23 cellular contexts compared by ENCODE assay signal in the genomic region with DNA sequence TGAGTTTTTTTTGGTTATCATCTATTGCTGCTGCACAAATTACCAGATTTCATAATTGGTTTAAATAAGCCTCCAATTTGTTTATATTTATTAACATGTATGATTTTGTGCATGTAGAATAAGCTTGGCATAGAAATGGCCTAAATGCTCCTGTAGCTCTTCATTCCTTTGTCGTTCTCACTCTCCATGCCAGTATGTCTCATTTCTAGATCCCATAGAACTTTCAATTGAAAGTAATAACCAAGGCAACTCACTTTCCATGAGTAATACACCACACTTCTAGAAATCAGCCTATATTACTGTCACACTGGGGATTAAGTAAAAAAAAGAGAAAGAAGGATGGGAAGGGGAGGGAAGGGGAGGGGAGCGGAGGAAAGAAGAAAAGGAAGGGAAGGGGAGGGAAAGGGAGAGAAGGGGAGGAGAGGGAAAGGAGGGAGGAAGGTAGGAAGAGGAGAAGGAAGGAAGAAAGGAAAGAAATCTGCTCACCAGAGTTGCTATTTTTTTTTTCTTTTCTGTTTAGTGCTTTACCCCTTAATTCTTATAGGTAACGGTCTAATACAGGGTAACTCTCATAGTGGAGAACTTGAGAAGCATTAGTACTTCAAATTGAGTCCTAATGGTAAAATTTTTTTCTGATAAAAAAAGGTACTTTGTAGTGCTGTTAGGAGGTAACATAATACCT.
"Had no signal": no experiment of that assay in that cellular context is flagged by ENCODE, and none has a peak within 500 bp of the region (broad histone marks: within the 10 kb centered on the region; RNA-seq: fewer than 3 reads in every experiment).

No MANE protein-coding gene starts in this region.

- H3K27ac ChIP-seq: brain microvascular endothelial cell, cardiac muscle cell, SK-N-MC, VCaP had no signal

- H3K36me3 ChIP-seq: brain microvascular endothelial cell, cardiac muscle cell, MG63 had no signal

- H3K9me3 ChIP-seq: MG63 had no signal

- H3K4me3 ChIP-seq: cardiac muscle cell, MG63, SK-N-MC had no signal

- ATAC-seq: activated CD8-positive, alpha-beta T cell treated with anti-CD3 and anti-CD28 coated beads for 36 hours; T-cell had no signal

- H3K27me3 Mint-ChIP-seq: activated CD8-positive, alpha-beta T cell treated with anti-CD3 and anti-CD28 coated beads for 36 hours; T-cell had no signal

- H3K4me3 Mint-ChIP-seq: activated CD8-positive, alpha-beta T cell treated with anti-CD3 and anti-CD28 coated beads for 36 hours; activated naive CD4-positive, alpha-beta T cell treated with anti-CD3 and anti-CD28 coated beads, Interleukin-2, amount 50 U/mL, for 24 hours; T-cell had no signal

- H3K27ac Mint-ChIP-seq: activated CD8-positive, alpha-beta T cell treated with anti-CD3 and anti-CD28 coated beads for 36 hours; activated naive CD4-positive, alpha-beta T cell treated with anti-CD3 and anti-CD28 coated beads, Interleukin-2, amount 50 U/mL, for 24 hours; T-cell had no signal

- H3K4me1 Mint-ChIP-seq: activated naive CD4-positive, alpha-beta T cell treated with anti-CD3 and anti-CD28 coated beads, Interleukin-2, amount 50 U/mL, for 24 hours; T-cell had no signal

- DNase-seq: activated CD4-positive, CD25-positive, alpha-beta regulatory T cell; activated CD8-positive, alpha-beta memory T cell treated with anti-CD3 and anti-CD28 coated beads, Interleukin-2, amount 50 U/mL, for 4 hours; activated CD8-positive, alpha-beta T cell treated with anti-CD3 and anti-CD28 coated beads for 36 hours; brain microvascular endothelial cell; MG63; MV-4-11; NCI-H1092 treated with DMSO at 0.1 percent for 48 hours; NCI-H1417 treated with DMSO at 0.1 percent for 48 hours; NCI-H1694; NCI-H2029; NCI-H2107; NCI-H2171 treated with DMSO at 0.1 percent for 48 hours; NCI-H226; NCI-H526; NCI-H774; SIG-M5; T-cell; T-helper 2 cell; T1000 had no signal

- H3K36me3 Mint-ChIP-seq: T-cell had no signal

- H3K9me3 Mint-ChIP-seq: activated CD8-positive, alpha-beta T cell treated with anti-CD3 and anti-CD28 coated beads for 36 hours; activated naive CD4-positive, alpha-beta T cell treated with anti-CD3 and anti-CD28 coated beads, Interleukin-2, amount 50 U/mL, for 24 hours; T-cell had no signal
